In the genomic region with DNA sequence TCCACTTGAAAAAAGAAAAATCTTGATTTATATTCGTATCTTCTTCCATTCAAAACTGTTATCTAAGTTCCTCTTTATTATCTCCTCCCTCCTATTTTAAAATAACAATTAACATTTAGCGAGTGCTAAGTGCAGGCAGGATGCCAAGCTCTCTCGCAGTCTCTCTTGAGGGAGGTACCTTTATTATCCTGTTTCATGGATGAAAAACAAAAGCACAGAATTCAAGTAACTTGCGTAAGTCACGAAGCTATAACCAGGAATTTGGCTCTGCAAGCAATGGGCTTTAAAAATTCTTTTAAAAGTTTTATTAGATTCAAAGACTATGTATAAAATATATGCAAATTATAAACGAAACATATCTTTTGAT, we compare ENCODE assay signal across 8 cellular contexts.
A peak's percentile ranks its signal among the peaks of the same experiment; 100 is the strongest.
DNase-seq lines count a peak whose midpoint lies in the region; ATAC-seq and TF ChIP-seq lines count a peak whose summit lies in the region.

No MANE protein-coding gene starts in this region.

- H2BK120ac ChIP-seq in IMR-90 (ENCODE audit: low read depth, low read length) = peak overlapping the region; percentile 99

- H2AFZ ChIP-seq in IMR-90 (replicated peaks; ENCODE audit: low read length, poor library complexity) (no peak overlapping the region), osteoblast (ENCODE audit: low read length) (peak overlapping the region; percentile 8)

- POLR2A ChIA-PET in IMR-90 (lab: Charles Lee; ENCODE audit: unreplicated experiment) = interaction anchor here (0.6 to 1.5 kb wide), 5 partner anchors 38 to 856 kb away, joined by 3 to 4 read pairs (median 3); no protein-coding TSS in a partner anchor

- no peak for TF ChIP-seq RAD21 in IMR-90 (IDR thresholded peaks at IDR 0.05; ENCODE audit: low read length)

- peak overlapping the region; percentile 99 for H4K91ac ChIP-seq in IMR-90 (ENCODE audit: insufficient read depth, low read depth, low read length)

- WGBS in IMR-90 (ENCODE audit: extremely low coverage in 2 of 2, insufficient read length in 1 of 2), 2 experiments = 100% methylated on average over 1 of the region's 6 CpGs; no CpG with 5 or more reads in 1 of the 2 experiments

- peak overlapping the region; percentile 98 for H3K56ac ChIP-seq in IMR-90 (ENCODE audit: extremely low read depth, insufficient read depth, low read length)

- no peak for TF ChIP-seq POLR2A in IMR-90 (IDR thresholded peaks at IDR 0.05; ENCODE audit: low read depth, low read length)

- H4K5ac ChIP-seq in IMR-90 (ENCODE audit: low read depth, low read length) = peak overlapping the region; percentile 98

- H3K4ac ChIP-seq in IMR-90 (ENCODE audit: low read depth, low read length) = peak overlapping the region; percentile 99

- H2BK20ac ChIP-seq in IMR-90 (ENCODE audit: low read depth, low read length) = peak overlapping the region; percentile 97

- peaks cover 9 to 22% of the 10 kb centered on the region in 2 experiments; a peak in 3 of 4 replicates for H3K79me1 ChIP-seq in IMR-90 (ENCODE audit: low read depth in 1 of 2, low read length in 2 of 2)

- peaks cover 35% of the 10 kb centered on the region for H3K79me2 ChIP-seq in osteoblast (ENCODE audit: insufficient read depth, low read length)

- intact Hi-C loops in IMR-90 (cut with micrococcal nuclease) = loop anchor here (1.0 to 10.0 kb wide), 12 partner anchors 243 to 992 kb away; no protein-coding TSS in a partner anchor

- H4K8ac ChIP-seq in IMR-90 (ENCODE audit: low read depth in 2 of 2, low read length in 2 of 2) = peak overlapping the region; percentile 97 to 98

- no peaks in the 10 kb centered on the region for H3K9me1 ChIP-seq in IMR-90 (ENCODE audit: insufficient read depth, low read length)

- no TSS peak for BruUV-seq in IMR-90 (replicated peaks; lab: Mats Ljungman, UMichigan)

- dilution Hi-C loops in IMR-90 (cut with HindIII; ENCODE audit: low sequenced_read_pairs, unreplicated experiment) = no loop called here

- no peak overlapping the region; the same call in 1 of the 2 replicates for H2AK5ac ChIP-seq in IMR-90 (ENCODE audit: low read depth, low read length)

- H3K36me3 ChIP-seq in BE2C (no peaks in the 10 kb centered on the region), IMR-90 (ENCODE audit: control insufficient read depth, insufficient read depth, low read length) (no peaks in the 10 kb centered on the region), SJCRH30 (no peaks in the 10 kb centered on the region), osteoblast (ENCODE audit: insufficient read depth, low read length) (no peaks in the 10 kb centered on the region)

- H4K20me1 ChIP-seq in IMR-90 (ENCODE audit: insufficient read depth, low read length) = no peaks in the 10 kb centered on the region
- H4K20me1 ChIP-seq in osteoblast (ENCODE audit: insufficient read depth, low read length) = no peaks in the 10 kb centered on the region

- ATAC-seq in IMR-90 (ENCODE audit: low read depth) (no peak), GM21367 (IDR thresholded peaks at IDR 0.05; ENCODE audit: unreplicated experiment) (no peak)

- H3K9ac ChIP-seq in IMR-90 (ENCODE audit: low read depth, low read length) = peak overlapping the region; percentile 86

- peaks cover 58% of the 10 kb centered on the region for H3K27me3 ChIP-seq in BE2C
- H3K27me3 ChIP-seq in IMR-90 (ENCODE audit: control insufficient read depth, insufficient read depth, low read length) = no peaks in the 10 kb centered on the region
- no peaks in the 10 kb centered on the region for H3K27me3 ChIP-seq in SJCRH30
- H3K27me3 ChIP-seq in osteoblast (ENCODE audit: insufficient read depth, low read length) = no peaks in the 10 kb centered on the region

- in situ Hi-C loops in IMR-90 (cut with MboI; ENCODE audit: low sequenced_read_pairs) (loop anchor here (10.0 kb wide), 1 partner anchor 514 kb away; no protein-coding TSS in a partner anchor), KBM-7 (cut with MboI; ENCODE audit: low pct_unique_long_range_greater_than_20kb, low sequenced_read_pairs) (no loop called here)

- peak overlapping the region; percentile 99 for H3K18ac ChIP-seq in IMR-90 (ENCODE audit: low read depth, low read length)

- H3K4me2 ChIP-seq in IMR-90 (ENCODE audit: low read depth, low read length) = peak overlapping the region; percentile 94
- peak overlapping the region; percentile 84 for H3K4me2 ChIP-seq in osteoblast (ENCODE audit: insufficient read depth, low read length)

- peak overlapping the region; percentile 99 for H3K14ac ChIP-seq in IMR-90 (replicated peaks; ENCODE audit: low read depth, low read length)

- H3K23ac ChIP-seq in IMR-90 (ENCODE audit: low read depth, low read length) = peak overlapping the region; percentile 96

- H3K9me3 ChIP-seq in BE2C (no peaks in the 10 kb centered on the region), IMR-90 (ENCODE audit: control insufficient read depth, insufficient read depth, low read length) (no peaks in the 10 kb centered on the region), SJCRH30 (replicated peaks) (no peaks in the 10 kb centered on the region), osteoblast (ENCODE audit: low read depth, low read length) (no peaks in the 10 kb centered on the region)

- no peak for TF ChIP-seq CTCF in BE2C (IDR thresholded peaks at IDR 0.05; ENCODE audit: low read depth, low read length)
- TF ChIP-seq CTCF in IMR-90 (conservative IDR thresholded peaks at IDR 0.05; ENCODE audit: low read depth, low read length) = no peak
- TF ChIP-seq CTCF in osteoblast (IDR thresholded peaks at IDR 0.05; ENCODE audit: extremely low read depth, low read depth, low read length) = no peak

- peak overlapping the region; percentile 10; the same call in 2 of the 3 replicates for H2BK15ac ChIP-seq in IMR-90 (ENCODE audit: low read depth, low read length)

- peak overlapping the region; percentile 100 for H2BK5ac ChIP-seq in IMR-90 (ENCODE audit: low read depth, low read length, poor library complexity, severe bottlenecking)

- H3K27ac ChIP-seq in IMR-90 (ENCODE audit: insufficient read depth, low read length) (peak overlapping the region; percentile 96), SJCRH30 (peak overlapping the region; percentile 97), osteoblast (ENCODE audit: low read depth, low read length) (peak overlapping the region; percentile 99)

- H2AK9ac ChIP-seq in IMR-90 (replicated peaks; ENCODE audit: low read depth, low read length, poor library complexity) = no peak overlapping the region

- CTCF ChIA-PET in IMR-90 (lab: Yijun Ruan, JAX) = interaction anchor here (0.6 to 1.4 kb wide), 3 partner anchors 313 to 1045 kb away, joined by 3 to 6 read pairs (median 3); no protein-coding TSS in a partner anchor

- DNase-seq in BE2C = no peak
- peak; percentile 70 for DNase-seq in IMR-90
- DNase-seq in SJCRH30 = peak; percentile 30 to 68
- DNase-seq in fibroblast of gingiva (ENCODE audit: low read depth) = peak; percentile 79
- DNase-seq in osteoblast (ENCODE audit: insufficient read length, low spot score, missing footprints) = peak; percentile 61
- no peak for DNase-seq in KBM-7
- no peak for DNase-seq in central memory CD4-positive, alpha-beta T cell

- peak overlapping the region; percentile 59 for H3K4me3 ChIP-seq in BE2C (ENCODE audit: low read depth, low read length)
- H3K4me3 ChIP-seq in IMR-90 (ENCODE audit: insufficient read depth, low read depth, low read length) = peak overlapping the region; percentile 73
- H3K4me3 ChIP-seq in SJCRH30 = peak overlapping the region; percentile 66
- peak overlapping the region; percentile 82 for H3K4me3 ChIP-seq in osteoblast (ENCODE audit: insufficient read depth, low read length)

- H3K4me1 ChIP-seq in BE2C = no peaks in the 10 kb centered on the region
- peaks cover 8% of the 10 kb centered on the region for H3K4me1 ChIP-seq in IMR-90 (ENCODE audit: control insufficient read depth, insufficient read depth, low read length)
- peaks cover 19% of the 10 kb centered on the region for H3K4me1 ChIP-seq in SJCRH30
- H3K4me1 ChIP-seq in osteoblast (ENCODE audit: insufficient read depth, low read length) = peaks cover 23% of the 10 kb centered on the region

TF ChIP-seq in IMR-90, 13 proteins besides CTCF, POLR2A, EP300 and RAD21:
- TF ChIP-seq CHD1 (IDR thresholded peaks at IDR 0.05; ENCODE audit: low read depth, low read length) (0 out of 2 replicates have a peak, but pooled peaks have one; percentile 67), CEBPB (IDR thresholded peaks at IDR 0.05; ENCODE audit: low read depth, low read length) (peak; percentile 74)
- TF ChIP-seq, protein P1, sequence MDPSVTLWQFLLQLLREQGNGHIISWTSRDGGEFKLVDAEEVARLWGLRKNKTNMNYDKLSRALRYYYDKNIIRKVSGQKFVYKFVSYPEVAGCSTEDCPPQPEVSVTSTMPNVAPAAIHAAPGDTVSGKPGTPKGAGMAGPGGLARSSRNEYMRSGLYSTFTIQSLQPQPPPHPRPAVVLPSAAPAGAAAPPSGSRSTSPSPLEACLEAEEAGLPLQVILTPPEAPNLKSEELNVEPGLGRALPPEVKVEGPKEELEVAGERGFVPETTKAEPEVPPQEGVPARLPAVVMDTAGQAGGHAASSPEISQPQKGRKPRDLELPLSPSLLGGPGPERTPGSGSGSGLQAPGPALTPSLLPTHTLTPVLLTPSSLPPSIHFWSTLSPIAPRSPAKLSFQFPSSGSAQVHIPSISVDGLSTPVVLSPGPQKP (IDR thresholded peaks at IDR 0.05; ENCODE audit: borderline replicate concordance, low read depth, low read length) = no peak

Comparison
In these comparisons a context has a peak if more than half of its experiments do, and no peak if none do; other contexts are left out.
1. DNase-seq: peak in IMR-90 (single experiment), SJCRH30 (2 of 2), fibroblast of gingiva (single experiment) and osteoblast (single experiment); none in BE2C (single experiment), KBM-7 (single experiment) and central memory CD4-positive, alpha-beta T cell (single experiment).
2. Peak in every context shown above with its lines, with median percentiles within 50 percentile points of each other: H3K4me3 ChIP-seq and H3K27ac ChIP-seq.